Comparison of ENCODE assay signal across 8 cellular contexts in the genomic region with DNA sequence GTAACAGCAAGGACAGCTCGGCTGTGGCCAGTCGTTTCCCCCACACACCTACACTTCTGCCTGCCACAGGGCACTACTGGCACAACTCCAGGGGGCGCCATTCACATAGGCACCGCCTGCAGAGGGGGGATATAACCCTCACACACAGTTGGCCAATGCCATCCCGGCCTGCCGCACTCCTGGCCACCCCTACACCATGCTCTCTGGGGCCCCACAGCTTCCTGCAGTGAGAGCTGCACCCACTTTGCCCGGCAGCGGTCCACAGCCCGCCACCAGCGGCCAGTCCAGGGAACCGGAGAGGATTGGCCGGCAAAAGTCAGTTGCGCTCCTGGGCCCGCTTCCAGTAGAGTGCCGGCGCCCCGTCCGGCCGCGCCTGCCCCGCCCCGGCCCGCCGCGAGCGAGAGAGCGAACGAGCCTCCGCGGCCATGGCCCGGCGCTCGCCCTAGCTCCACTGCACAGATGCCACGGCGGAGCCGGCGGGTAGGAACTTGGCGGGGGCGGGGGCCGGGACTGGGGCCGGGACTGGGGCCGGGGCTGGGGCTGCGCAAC. TPM values are rescaled to one million over a fixed set of nuclear protein-coding genes. Genes with fewer than 3 reads are reported as not detected.
DNase-seq lines count a peak whose midpoint lies in the region; ATAC-seq and TF ChIP-seq lines count a peak whose summit lies in the region.

No MANE protein-coding gene starts in this region.

- H3K9me2 ChIP-seq in Karpas-422 (replicated peaks; ENCODE audit: insufficient read depth, low read length): no peaks in the 10 kb centered on the region

- H4K20me1 ChIP-seq in Karpas-422 (ENCODE audit: insufficient read depth, low read depth, low read length): no peaks in the 10 kb centered on the region

- no peaks in the 10 kb centered on the region for H3K27me3 Mint-ChIP-seq in chondrocyte (ENCODE audit: low read depth)

- H3K36me3 ChIP-seq in Karpas-422 (ENCODE audit: insufficient read depth, low read length) (no peaks in the 10 kb centered on the region), WERI-Rb-1 (peaks cover 24% of the 10 kb centered on the region), kidney epithelial cell (ENCODE audit: control insufficient read depth, insufficient read depth, low read length) (no peaks in the 10 kb centered on the region)

- H3K4me3 ChIP-seq in Karpas-422 (ENCODE audit: low read length) (peak overlapping the region; percentile 78), WERI-Rb-1 (ENCODE audit: low read depth, low read length) (peak overlapping the region; percentile 41), kidney epithelial cell (ENCODE audit: low read depth, low read length) (peak overlapping the region; percentile 50)

- peaks cover 55% of the 10 kb centered on the region for H3K4me1 ChIP-seq in Karpas-422 (ENCODE audit: low read length)

- H3K4me2 ChIP-seq in Karpas-422 (ENCODE audit: low read depth, low read length, poor library complexity, severe bottlenecking): peak overlapping the region; percentile 91

- ATAC-seq in GM19467 (IDR thresholded peaks at IDR 0.05; ENCODE audit: unreplicated experiment): peak; percentile 26

- peak overlapping the region; percentile 77 for H3K4me3 Mint-ChIP-seq in chondrocyte (ENCODE audit: unreplicated experiment)

- peak overlapping the region; percentile 59 for H3K27ac Mint-ChIP-seq in chondrocyte (ENCODE audit: unreplicated experiment)

- H3K4me1 Mint-ChIP-seq in chondrocyte (ENCODE audit: low read depth): peaks cover 40% of the 10 kb centered on the region

- peaks cover 40% of the 10 kb centered on the region for H3K79me2 ChIP-seq in Karpas-422 (ENCODE audit: low read length)

- peak overlapping the region; percentile 94 for H3K9ac ChIP-seq in Karpas-422 (ENCODE audit: low read length)

- no peaks in the 10 kb centered on the region for H3K9me3 Mint-ChIP-seq in chondrocyte (ENCODE audit: low read depth)

- H3K36me3 Mint-ChIP-seq in chondrocyte (ENCODE audit: low read depth): no peaks in the 10 kb centered on the region

- H2AFZ ChIP-seq in Karpas-422 (ENCODE audit: low read length): no peak overlapping the region; the same call in 1 of the 2 replicates

- TF ChIP-seq CTCF in WERI-Rb-1 (IDR thresholded peaks at IDR 0.05; ENCODE audit: low read depth, low read length) (peak; percentile 49), chondrocyte (IDR thresholded peaks at IDR 0.05) (peak; percentile 80), kidney epithelial cell (IDR thresholded peaks at IDR 0.05; ENCODE audit: insufficient read depth, low read length, poor library complexity, severe bottlenecking) (peak; percentile 63)

- H3K27ac ChIP-seq in Karpas-422 (ENCODE audit: low read length): peak overlapping the region; percentile 93
- peak overlapping the region; percentile 81; the same call in 1 of the 2 replicates for H3K27ac ChIP-seq in WERI-Rb-1

- H3K27me3 ChIP-seq in Karpas-422 (ENCODE audit: low read length): no peaks in the 10 kb centered on the region
- no peaks in the 10 kb centered on the region for H3K27me3 ChIP-seq in WERI-Rb-1 (ENCODE audit: insufficient read depth, low read depth, severe bottlenecking)
- no peaks in the 10 kb centered on the region for H3K27me3 ChIP-seq in kidney epithelial cell (ENCODE audit: control insufficient read depth, insufficient read depth, low read length)

- H3K9me3 ChIP-seq in Karpas-422 (ENCODE audit: low read length) (no peaks in the 10 kb centered on the region), WERI-Rb-1 (ENCODE audit: severe bottlenecking) (no peaks in the 10 kb centered on the region)

- peak; percentile 63 for DNase-seq in COLO668 (lab: John Stamatoyannopoulos, UW; ENCODE audit: unreplicated experiment)
- peak; percentile 91 for DNase-seq in Karpas-422
- peak; percentile 30 for DNase-seq in WERI-Rb-1
- DNase-seq in chondrocyte (ENCODE audit: low spot score): no peak
- DNase-seq in kidney epithelial cell (ENCODE audit: low read depth): no peak
- peak in 2 of 3 donors; percentile 18 to 37 for DNase-seq in stimulated activated CD4-positive, alpha-beta T cell treated with anti-CD3 and anti-CD28 coated beads, Interleukin-12 subunit alpha, Interleukin-12 subunit beta, amount 100 ng/mL, for 48 hours (ENCODE audit: low read depth in 2 of 3, low spot score in 1 of 3)
- no peak for DNase-seq in central memory CD4-positive, alpha-beta T cell

RNA-seq across cellular contexts. Expression of a gene that starts 25.6 kb away (rescaled TPM):
- 0.14 and 0.26 TPM in 2 replicates for total RNA-seq in Karpas-422 (2014; rRNA removed; shearing (Covaris generic); ENCODE audit: low replicate concordance)
- total RNA-seq in chondrocyte (0.34 to 1.00 TPM (median 0.65 TPM) in 3 replicates), kidney epithelial cell (0.17 and 0.62 TPM in 2 replicates)

Comparison
In these comparisons a context has a peak if more than half of its experiments do, and no peak if none do; other contexts are left out.
1. DNase-seq: peak in COLO668 (single experiment), Karpas-422 (single experiment), WERI-Rb-1 (single experiment) and stimulated activated CD4-positive, alpha-beta T cell treated with anti-CD3 and anti-CD28 coated beads, Interleukin-12 subunit alpha, Interleukin-12 subunit beta, amount 100 ng/mL, for 48 hours (2 of 3); none in chondrocyte (single experiment), kidney epithelial cell (single experiment) and central memory CD4-positive, alpha-beta T cell (single experiment).
2. Peak in every context shown above with its lines, with median percentiles within 50 percentile points of each other: H3K4me3 ChIP-seq and CTCF ChIP-seq.